In the genomic region with DNA sequence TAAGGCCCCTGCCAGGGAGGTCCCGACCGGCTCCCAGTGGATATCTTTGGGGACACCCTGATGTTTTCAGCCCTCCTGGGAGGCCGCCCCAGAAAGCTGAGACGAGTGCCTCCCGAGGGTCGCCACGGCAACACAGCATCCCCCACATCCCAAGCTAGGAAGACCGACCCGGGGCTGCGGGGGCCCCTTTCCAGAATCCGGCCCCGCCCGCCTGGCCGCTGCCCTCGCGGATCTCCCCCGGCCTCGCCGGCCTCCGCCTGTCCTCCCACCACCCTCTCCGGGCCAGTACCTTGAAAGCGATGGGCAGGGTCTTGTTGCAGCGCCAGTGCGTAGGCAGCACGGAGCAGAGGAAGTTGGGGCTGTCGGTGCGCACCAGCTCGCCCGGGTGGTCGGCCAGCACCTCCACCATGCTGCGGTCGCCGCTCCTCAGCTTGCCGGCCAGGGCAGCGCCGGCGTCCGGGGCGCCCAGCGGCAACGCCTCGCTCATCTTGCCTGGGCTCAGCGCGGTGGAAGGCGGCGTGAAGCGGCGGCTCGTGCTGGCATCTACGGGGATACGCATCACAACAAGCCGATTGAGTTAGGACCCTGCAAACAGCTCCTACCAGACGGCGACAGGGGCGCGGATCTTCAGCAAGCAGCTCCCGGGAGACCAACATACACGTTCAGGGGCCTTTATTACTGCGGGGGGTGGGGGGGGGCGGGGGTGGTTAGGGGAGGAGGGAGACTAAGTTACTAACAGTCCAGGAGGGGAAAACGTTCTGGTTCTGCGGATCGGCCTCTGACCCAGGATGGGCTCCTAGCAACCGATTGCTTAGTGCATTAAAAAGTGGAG, we compare ENCODE assay signal across 8 cellular contexts.
DNase-seq lines count a peak whose midpoint lies in the region; ATAC-seq and TF ChIP-seq lines count a peak whose summit lies in the region.

No MANE protein-coding gene starts in this region.

- no peaks in the 10 kb centered on the region for H3K9me3 ChIP-seq in HEK293 (ENCODE audit: control insufficient read depth, insufficient read depth, low read depth, low read length)
- H3K9me3 ChIP-seq in mucosa of descending colon: no peaks in the 10 kb centered on the region

- H3K4me1 ChIP-seq in HEK293 (ENCODE audit: control insufficient read depth, insufficient read depth, low read length) (peaks cover 19% of the 10 kb centered on the region; the same call in 1 of the 2 replicates), mucosa of descending colon (ENCODE audit: low read depth) (peaks cover 11% of the 10 kb centered on the region)

- peak in 2 of 3 experiments; percentile 9 to 15 for DNase-seq in effector memory CD8-positive, alpha-beta T cell
- DNase-seq in mucosa of descending colon: peak; percentile 56 to 67 (median 65)
- no peak for DNase-seq in type B pancreatic cell (ENCODE audit: extremely low spot score, unreplicated experiment)
- no peak for DNase-seq in SKM-1 treated with dmso at 0.1 percent for 144 hours (lab: John Stamatoyannopoulos, UW; ENCODE audit: unreplicated experiment)
- no peak for DNase-seq in HCEC 1CT

- H3K36me3 ChIP-seq in HEK293 (ENCODE audit: control insufficient read depth in 2 of 2, insufficient read depth in 1 of 2, low read length in 2 of 2) (no peaks in the 10 kb centered on the region), mucosa of descending colon (ENCODE audit: low read depth) (no peaks in the 10 kb centered on the region)

- ATAC-seq in effector memory CD8-positive, alpha-beta T cell (replicated peaks): no peak
- ATAC-seq in mucosa of descending colon: no peak
- ATAC-seq in GM21526 (IDR thresholded peaks at IDR 0.05; ENCODE audit: low FRiP score, unreplicated experiment): no peak

- H3K36me3 Mint-ChIP-seq in T-helper 1 cell treated with Interleukin-12 subunit alpha and Interleukin-12 subunit beta and Interleukin-4 antibody, amounts not matched to agents 30 μg/mL and 1 μg/mL, for 36 hours (ENCODE audit: low read depth): peaks cover 23% of the 10 kb centered on the region
- H3K36me3 Mint-ChIP-seq in effector memory CD8-positive, alpha-beta T cell (ENCODE audit: insufficient read depth): peaks cover 48% of the 10 kb centered on the region
- no peaks in the 10 kb centered on the region for H3K36me3 Mint-ChIP-seq in type B pancreatic cell

- TF ChIP-seq CTCF in HEK293 (tag by site-specific recombination; IDR thresholded peaks at IDR 0.05): peak; percentile 19; the same call in 1 of the 2 replicates
- TF ChIP-seq CTCF in mucosa of descending colon (IDR thresholded peaks at IDR 0.05): no peak
- TF ChIP-seq CTCF in type B pancreatic cell (conservative IDR thresholded peaks at IDR 0.05): no peak

- peaks cover 45% of the 10 kb centered on the region for H3K4me1 Mint-ChIP-seq in T-helper 1 cell treated with Interleukin-12 subunit alpha and Interleukin-12 subunit beta and Interleukin-4 antibody, amounts not matched to agents 30 μg/mL and 1 μg/mL, for 36 hours (ENCODE audit: low read depth)
- H3K4me1 Mint-ChIP-seq in effector memory CD8-positive, alpha-beta T cell (ENCODE audit: low read depth in 2 of 2): peaks cover 30 to 43% of the 10 kb centered on the region in 2 donors
- H3K4me1 Mint-ChIP-seq in type B pancreatic cell (ENCODE audit: unreplicated experiment): peaks cover 17% of the 10 kb centered on the region

- peak overlapping the region; percentile 94 for H3K4me3 ChIP-seq in HEK293 (ENCODE audit: low read depth, low read length)
- peak overlapping the region; percentile 55 for H3K4me3 ChIP-seq in mucosa of descending colon

- peaks cover 11% of the 10 kb centered on the region for H3K27me3 Mint-ChIP-seq in T-helper 1 cell treated with Interleukin-12 subunit alpha and Interleukin-12 subunit beta and Interleukin-4 antibody, amounts not matched to agents 30 μg/mL and 1 μg/mL, for 36 hours (ENCODE audit: low read depth)
- H3K27me3 Mint-ChIP-seq in effector memory CD8-positive, alpha-beta T cell: no peaks in the 10 kb centered on the region
- H3K27me3 Mint-ChIP-seq in type B pancreatic cell: peaks cover 69% of the 10 kb centered on the region

- intact Hi-C loops in mucosa of descending colon (cut with DNase I, micrococcal nuclease): loop anchor here (5.0 to 10.0 kb wide), 2 partner anchors 92 to 516 kb away; no protein-coding TSS in a partner anchor

- peak overlapping the region; percentile 97 for H3K27ac Mint-ChIP-seq in T-helper 1 cell treated with Interleukin-12 subunit alpha and Interleukin-12 subunit beta and Interleukin-4 antibody, amounts not matched to agents 30 μg/mL and 1 μg/mL, for 36 hours
- H3K27ac Mint-ChIP-seq in effector memory CD8-positive, alpha-beta T cell: peak overlapping the region; percentile 82 to 99
- peak overlapping the region; percentile 96 for H3K27ac Mint-ChIP-seq in type B pancreatic cell

- peak overlapping the region; percentile 94 for H3K4me3 Mint-ChIP-seq in T-helper 1 cell treated with Interleukin-12 subunit alpha and Interleukin-12 subunit beta and Interleukin-4 antibody, amounts not matched to agents 30 μg/mL and 1 μg/mL, for 36 hours
- H3K4me3 Mint-ChIP-seq in effector memory CD8-positive, alpha-beta T cell: peak overlapping the region; percentile 99 to 100
- H3K4me3 Mint-ChIP-seq in type B pancreatic cell: peak overlapping the region; percentile 93

- CTCF ChIA-PET in HEK293 (lab: Yijun Ruan, JAX): interaction anchor here (0.5 to 5.2 kb wide), 7 partner anchors 10 to 953 kb away, joined by 3 to 40 read pairs (median 3); no protein-coding TSS in a partner anchor

- POLR2A ChIA-PET in HEK293 (lab: Yijun Ruan, JAX): interaction anchor here (0.6 to 4.5 kb wide), 23 partner anchors 9 to 1183 kb away, joined by 3 to 56 read pairs (median 6); no protein-coding TSS in a partner anchor

- H3K9me3 Mint-ChIP-seq in T-helper 1 cell treated with Interleukin-12 subunit alpha and Interleukin-12 subunit beta and Interleukin-4 antibody, amounts not matched to agents 30 μg/mL and 1 μg/mL, for 36 hours: no peaks in the 10 kb centered on the region
- no peaks in the 10 kb centered on the region for H3K9me3 Mint-ChIP-seq in effector memory CD8-positive, alpha-beta T cell
- no peaks in the 10 kb centered on the region for H3K9me3 Mint-ChIP-seq in type B pancreatic cell

- H3K27ac ChIP-seq in HEK293 (ENCODE audit: extremely low read depth, low read depth, low read length): peak overlapping the region; percentile 70; the same call in 1 of the 2 replicates

TF ChIP-seq in HEK293, 187 proteins besides CTCF, POLR2A, EP300 and RAD21 (continues in another document):
- no peak for TF ChIP-seq TRIM28 (IDR thresholded peaks at IDR 0.05; ENCODE audit: borderline replicate concordance, low read length)
- peak; percentile 96 for TF ChIP-seq EGR2 (tag by site-specific recombination; IDR thresholded peaks at IDR 0.05; ENCODE audit: low read depth)
- TF ChIP-seq ZNF394 (tag by site-specific recombination; IDR thresholded peaks at IDR 0.05; ENCODE audit: borderline replicate concordance): no peak
- TF ChIP-seq, protein P1, sequence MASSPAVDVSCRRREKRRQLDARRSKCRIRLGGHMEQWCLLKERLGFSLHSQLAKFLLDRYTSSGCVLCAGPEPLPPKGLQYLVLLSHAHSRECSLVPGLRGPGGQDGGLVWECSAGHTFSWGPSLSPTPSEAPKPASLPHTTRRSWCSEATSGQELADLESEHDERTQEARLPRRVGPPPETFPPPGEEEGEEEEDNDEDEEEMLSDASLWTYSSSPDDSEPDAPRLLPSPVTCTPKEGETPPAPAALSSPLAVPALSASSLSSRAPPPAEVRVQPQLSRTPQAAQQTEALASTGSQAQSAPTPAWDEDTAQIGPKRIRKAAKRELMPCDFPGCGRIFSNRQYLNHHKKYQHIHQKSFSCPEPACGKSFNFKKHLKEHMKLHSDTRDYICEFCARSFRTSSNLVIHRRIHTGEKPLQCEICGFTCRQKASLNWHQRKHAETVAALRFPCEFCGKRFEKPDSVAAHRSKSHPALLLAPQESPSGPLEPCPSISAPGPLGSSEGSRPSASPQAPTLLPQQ (tag by site-specific recombination; IDR thresholded peaks at IDR 0.05): peak; percentile 29; the same call in 1 of the 2 replicates
- no peak for TF ChIP-seq ZNF404 (tag by site-specific recombination; IDR thresholded peaks at IDR 0.05)
- peak; percentile 72; the same call in 1 of the 2 replicates for TF ChIP-seq ZNF600 (tag by site-specific recombination; IDR thresholded peaks at IDR 0.05)
- TF ChIP-seq ZBTB20 (tag by site-specific recombination; IDR thresholded peaks at IDR 0.05): peak; percentile 99
- no peak for TF ChIP-seq ZNF585B (tag by site-specific recombination; IDR thresholded peaks at IDR 0.05)
- TF ChIP-seq GLIS2 (tag by site-specific recombination; IDR thresholded peaks at IDR 0.05): peak; percentile 76
- TF ChIP-seq ZBTB17 (tag by site-specific recombination; IDR thresholded peaks at IDR 0.05): peak; percentile 32; the same call in 1 of the 2 replicates
- no peak for TF ChIP-seq ZNF133 (tag by site-specific recombination; IDR thresholded peaks at IDR 0.05)
- TF ChIP-seq, protein P2, sequence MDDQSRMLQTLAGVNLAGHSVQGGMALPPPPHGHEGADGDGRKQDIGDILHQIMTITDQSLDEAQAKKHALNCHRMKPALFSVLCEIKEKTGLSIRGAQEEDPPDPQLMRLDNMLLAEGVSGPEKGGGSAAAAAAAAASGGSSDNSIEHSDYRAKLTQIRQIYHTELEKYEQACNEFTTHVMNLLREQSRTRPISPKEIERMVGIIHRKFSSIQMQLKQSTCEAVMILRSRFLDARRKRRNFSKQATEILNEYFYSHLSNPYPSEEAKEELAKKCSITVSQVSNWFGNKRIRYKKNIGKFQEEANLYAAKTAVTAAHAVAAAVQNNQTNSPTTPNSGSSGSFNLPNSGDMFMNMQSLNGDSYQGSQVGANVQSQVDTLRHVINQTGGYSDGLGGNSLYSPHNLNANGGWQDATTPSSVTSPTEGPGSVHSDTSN (CRISPR knock-in tag; IDR thresholded peaks at IDR 0.05): 0 out of 2 replicates have a peak, but pooled peaks have one; percentile 11
- no peak for TF ChIP-seq ZNF239 (tag by site-specific recombination; IDR thresholded peaks at IDR 0.05)
- no peak for TF ChIP-seq KLF10 (tag by site-specific recombination; IDR thresholded peaks at IDR 0.05)
- TF ChIP-seq HOXA7 (CRISPR knock-in tag; IDR thresholded peaks at IDR 0.05; ENCODE audit: borderline replicate concordance): no peak
- TF ChIP-seq ZNF223 (tag by site-specific recombination; IDR thresholded peaks at IDR 0.05): no peak
- 0 out of 2 replicates have a peak, but pooled peaks have one; percentile 7 for TF ChIP-seq KLF1 (tag by site-specific recombination; IDR thresholded peaks at IDR 0.05)
- TF ChIP-seq ZBTB8A (tag by site-specific recombination; IDR thresholded peaks at IDR 0.05): peak; percentile 68

Comparison
In these comparisons a context has a peak if more than half of its experiments do, and no peak if none do; other contexts are left out.
1. DNase-seq: peak in effector memory CD8-positive, alpha-beta T cell (2 of 3) and mucosa of descending colon (3 of 3); none in type B pancreatic cell (single experiment), SKM-1 treated with dmso at 0.1 percent for 144 hours (single experiment) and HCEC 1CT (single experiment).
2. Peak in every context shown above with its lines, with median percentiles within 50 percentile points of each other: H3K27ac Mint-ChIP-seq and H3K4me3 Mint-ChIP-seq.